Comparison of ENCODE assay signal across 8 cellular contexts in the genomic region with DNA sequence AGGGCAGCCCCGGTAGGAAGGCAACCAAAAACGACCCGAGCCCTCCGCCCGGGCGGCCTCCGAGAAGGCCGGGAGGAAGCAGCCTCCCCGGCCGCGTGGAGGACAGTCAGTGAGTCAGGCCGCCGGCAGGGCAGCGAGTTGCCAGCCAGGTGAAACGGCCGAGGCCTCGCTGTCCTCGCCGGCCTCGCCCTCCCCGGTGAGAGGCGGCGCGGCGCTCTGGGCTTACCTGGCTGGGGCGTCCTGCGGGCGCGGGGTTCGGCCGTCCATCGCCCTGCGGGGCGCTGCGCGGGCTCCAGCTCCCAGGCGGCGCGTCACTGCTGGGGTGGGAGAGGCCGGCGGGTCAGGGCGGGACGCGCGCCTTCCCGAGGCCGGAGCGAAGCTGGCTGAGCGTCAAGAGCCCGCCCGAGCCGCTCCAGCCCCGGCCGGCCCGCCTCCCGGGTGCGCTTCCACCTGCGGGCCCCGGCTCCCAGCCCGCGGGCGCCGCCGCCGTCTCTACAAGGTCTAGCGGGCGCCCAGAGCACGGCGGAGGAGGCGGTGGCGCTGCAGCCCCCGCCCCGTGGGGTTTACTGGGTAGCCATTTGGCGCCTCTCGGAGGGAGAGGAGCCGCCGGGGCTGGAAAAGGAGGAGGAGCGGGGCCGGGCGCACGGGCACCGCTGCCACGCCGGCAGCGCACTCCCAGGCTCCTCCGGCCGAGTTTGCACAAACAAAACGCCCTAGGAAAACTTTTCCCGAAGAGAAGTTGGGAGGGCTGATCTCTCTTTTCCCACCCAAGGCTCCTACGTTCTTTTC. TPM values are rescaled to one million over a fixed set of nuclear protein-coding genes. Genes with fewer than 3 reads are reported as not detected.
DNase-seq lines count a peak whose midpoint lies in the region; ATAC-seq and TF ChIP-seq lines count a peak whose summit lies in the region.

No MANE protein-coding gene starts in this region.

- H3K9me3 Mint-ChIP-seq in mesothelial cell of epicardium: no peaks in the 10 kb centered on the region

- peak overlapping the region; percentile 96 for H3K27ac Mint-ChIP-seq in mesothelial cell of epicardium

- peak overlapping the region; percentile 97 for H3K4me3 Mint-ChIP-seq in mesothelial cell of epicardium

- H3K4me1 Mint-ChIP-seq in mesothelial cell of epicardium: peaks cover 62% of the 10 kb centered on the region

- H3K4me3 ChIP-seq in WI38 (ENCODE audit: low read depth, low read length) (peak overlapping the region; percentile 76), thymus (ENCODE audit: low read length) (peak overlapping the region; percentile 80)

- H3K36me3 ChIP-seq in thymus (ENCODE audit: control insufficient read depth, insufficient read depth): no peaks in the 10 kb centered on the region

- no peaks in the 10 kb centered on the region for H3K9me3 ChIP-seq in thymus (ENCODE audit: control insufficient read depth)

- TF ChIP-seq CTCF in GM10248 (IDR thresholded peaks at IDR 0.05; ENCODE audit: control extremely low read depth, extremely low read depth, low read depth, missing control alignments) (no peak), WI38 (IDR thresholded peaks at IDR 0.05; ENCODE audit: low read depth, low read length) (no peak), mesothelial cell of epicardium (IDR thresholded peaks at IDR 0.05; ENCODE audit: unreplicated experiment) (no peak)

- peak; percentile 73 for ATAC-seq in HG02642 (IDR thresholded peaks at IDR 0.05; ENCODE audit: poor library complexity, unreplicated experiment)

- H3K27me3 ChIP-seq in thymus (ENCODE audit: control insufficient read depth, insufficient read depth): peaks cover 2% of the 10 kb centered on the region

- WGBS in thymus: under 1% methylated on average over 90 of the region's 90 CpGs

- H3K36me3 Mint-ChIP-seq in mesothelial cell of epicardium: no peaks in the 10 kb centered on the region

- H3K27ac ChIP-seq in epithelial cell of prostate (peak overlapping the region; percentile 93), thymus (ENCODE audit: low read depth) (peak overlapping the region; percentile 76)

- CTCF ChIA-PET in GM10248 (lab: Yijun Ruan, JAX): interaction anchor here (1.0 to 2.3 kb wide), 5 partner anchors 9 to 20 kb away, joined by 3 to 9 read pairs (median 6); no protein-coding TSS in a partner anchor

- H3K27me3 Mint-ChIP-seq in mesothelial cell of epicardium (ENCODE audit: low read depth): peaks cover 11% of the 10 kb centered on the region

- DNase-seq in A172 (ENCODE audit: low spot score) (peak; percentile 50), GM10248 (ENCODE audit: extremely low spot score) (peak; percentile 43), NCI-H1105 treated with DMSO at 0.1 percent for 48 hours (lab: John Stamatoyannopoulos, UW) (peak; percentile 70), epithelial cell of prostate (ENCODE audit: low read depth, low spot score) (no peak), mesothelial cell of epicardium (ENCODE audit: low spot score in 2 of 2, unreplicated experiment in 2 of 2) (peak; percentile 39 to 73)

- H3K4me1 ChIP-seq in thymus (ENCODE audit: control insufficient read depth, insufficient read depth, low read length): no peaks in the 10 kb centered on the region

- POLR2A ChIA-PET in GM10248 (lab: Yijun Ruan, JAX): no interaction called here

RNA-seq across cellular contexts. Expression of a gene that starts 0.5 kb away (rescaled TPM):
- total RNA-seq in A172 (2014; rRNA removed; shearing (Covaris generic)): 6.7 and 9.8 TPM in 2 replicates
- total RNA-seq in mesothelial cell of epicardium: 98.5 to 110 TPM (median 109 TPM) in 3 replicates
- 4.9 TPM for polyA plus RNA-seq in thymus
